In the genomic region with DNA sequence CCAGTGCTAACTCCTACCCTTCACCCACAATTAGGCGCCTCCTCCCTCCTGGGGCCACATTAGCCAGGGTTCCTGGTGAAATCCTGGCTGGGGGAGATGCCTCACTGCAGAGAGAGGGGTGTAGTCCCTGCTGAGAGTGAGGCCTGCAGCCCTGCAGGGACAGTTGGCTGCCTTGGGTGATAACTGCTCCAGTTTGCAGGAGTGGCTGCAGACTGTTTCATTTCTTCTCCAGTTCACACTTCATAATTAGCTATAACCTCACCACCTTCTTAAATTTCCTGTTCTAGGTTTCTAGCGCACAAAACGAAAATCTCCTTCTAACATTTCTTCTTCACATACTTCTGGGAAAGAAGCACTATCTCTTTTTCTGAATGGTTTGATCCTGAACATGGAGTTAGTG, we compare ENCODE assay signal across 1 cellular context.
TF ChIP-seq lines count a peak whose summit lies in the region.

No MANE protein-coding gene starts in this region.

TF ChIP-seq in IMR-90, 13 proteins besides CTCF, POLR2A, EP300 and RAD21 (continued from another document):
- TF ChIP-seq, protein P1, sequence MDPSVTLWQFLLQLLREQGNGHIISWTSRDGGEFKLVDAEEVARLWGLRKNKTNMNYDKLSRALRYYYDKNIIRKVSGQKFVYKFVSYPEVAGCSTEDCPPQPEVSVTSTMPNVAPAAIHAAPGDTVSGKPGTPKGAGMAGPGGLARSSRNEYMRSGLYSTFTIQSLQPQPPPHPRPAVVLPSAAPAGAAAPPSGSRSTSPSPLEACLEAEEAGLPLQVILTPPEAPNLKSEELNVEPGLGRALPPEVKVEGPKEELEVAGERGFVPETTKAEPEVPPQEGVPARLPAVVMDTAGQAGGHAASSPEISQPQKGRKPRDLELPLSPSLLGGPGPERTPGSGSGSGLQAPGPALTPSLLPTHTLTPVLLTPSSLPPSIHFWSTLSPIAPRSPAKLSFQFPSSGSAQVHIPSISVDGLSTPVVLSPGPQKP (IDR thresholded peaks at IDR 0.05; ENCODE audit: borderline replicate concordance, low read depth, low read length) = no peak
- no peak for TF ChIP-seq FOS (IDR thresholded peaks at IDR 0.05; ENCODE audit: low read depth, low read length)
- TF ChIP-seq MAZ (IDR thresholded peaks at IDR 0.05; ENCODE audit: borderline replicate concordance, low read depth, low read length) = no peak
- no peak for TF ChIP-seq CEBPB (IDR thresholded peaks at IDR 0.05; ENCODE audit: low read depth, low read length)
- no peak for TF ChIP-seq NFE2L2 (IDR thresholded peaks at IDR 0.05; ENCODE audit: low read depth, low read length)
